In the genomic region with DNA sequence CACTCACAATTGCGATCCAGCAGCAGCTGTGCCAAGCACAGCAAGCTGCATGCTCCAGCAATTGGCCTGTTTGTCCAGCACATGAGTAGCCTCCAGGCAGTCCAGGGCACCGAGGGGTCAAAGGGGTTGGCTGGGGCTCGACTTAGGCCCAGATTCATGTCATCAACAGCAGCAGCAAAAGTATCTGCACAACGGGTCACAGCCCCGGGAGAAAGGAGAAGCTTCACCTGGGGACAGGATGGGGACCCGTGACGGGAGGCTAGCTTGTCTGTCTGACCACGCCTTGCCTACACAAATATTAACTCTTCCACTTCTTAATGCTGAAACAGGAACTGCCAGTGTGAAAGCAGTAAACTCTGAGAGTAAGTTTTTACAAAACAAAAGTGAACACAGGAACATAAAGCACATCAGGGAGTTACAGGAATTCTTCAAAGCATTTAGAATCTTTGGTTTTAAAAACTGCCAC, we compare ENCODE assay signal across 8 cellular contexts.
DNase-seq lines count a peak whose midpoint lies in the region; ATAC-seq and TF ChIP-seq lines count a peak whose summit lies in the region.

No MANE protein-coding gene starts in this region.

- H3K4me3 ChIP-seq in colonic mucosa (no peak overlapping the region), stomach (no peak overlapping the region)

- H3K9me3 ChIP-seq in colonic mucosa (no peaks in the 10 kb centered on the region), stomach (no peaks in the 10 kb centered on the region)

- TF ChIP-seq EP300 in stomach (IDR thresholded peaks at IDR 0.05): no peak

- H3K27ac ChIP-seq in colonic mucosa (peak overlapping the region; percentile 39), stomach (peak overlapping the region in 3 of 5 donors; percentile 28 to 62 (median 31))

- no peak for TF ChIP-seq CTCF in GM10266 (IDR thresholded peaks at IDR 0.05; ENCODE audit: control insufficient read depth, insufficient read depth, low read depth, missing control alignments)
- no peak for TF ChIP-seq CTCF in colonic mucosa (IDR thresholded peaks at IDR 0.05)
- TF ChIP-seq CTCF in stomach (IDR thresholded peaks at IDR 0.05): no peak

- WGBS in stomach, 5 donors: 14 to 31% (median 26%) methylated on average over 8 of the region's 8 CpGs

- peak; percentile 39 for DNase-seq in GM10266 (ENCODE audit: extremely low spot score)
- DNase-seq in colonic mucosa: peak; percentile 42
- peak; percentile 29 for DNase-seq in stomach
- no peak for DNase-seq in islet precursor cell
- no peak for DNase-seq in activated CD8-positive, alpha-beta memory T cell treated with anti-CD3 and anti-CD28 coated beads, Interleukin-2, amount 50 U/mL, for 48 hours
- no peak for DNase-seq in NCI-H146 treated with DMSO at 0.1 percent for 48 hours (lab: John Stamatoyannopoulos, UW; ENCODE audit: unreplicated experiment)

- no peaks in the 10 kb centered on the region for H3K36me3 ChIP-seq in colonic mucosa
- no peaks in the 10 kb centered on the region for H3K36me3 ChIP-seq in stomach

- ATAC-seq in GM21390 (IDR thresholded peaks at IDR 0.05; ENCODE audit: unreplicated experiment) (peak; percentile 93), HG03565 (IDR thresholded peaks at IDR 0.05; ENCODE audit: unreplicated experiment) (peak; percentile 83)

- intact Hi-C loops in colonic mucosa (cut with DNase I) (no loop called here), stomach (cut with DNase I; ENCODE audit: low total_unique reads) (no loop called here)

- H3K27me3 ChIP-seq in colonic mucosa (no peaks in the 10 kb centered on the region), stomach (no peaks in the 10 kb centered on the region)

- no peak for TF ChIP-seq POLR2A in stomach (IDR thresholded peaks at IDR 0.05)

- peak overlapping the region in 1 of 2 donors; percentile 53 for H3K9ac ChIP-seq in colonic mucosa (ENCODE audit: low read depth in 2 of 2, low read length in 2 of 2)

- H3K4me1 ChIP-seq in colonic mucosa (peaks cover 6% of the 10 kb centered on the region), stomach (peaks cover 0 to 10% (median 8%) of the 10 kb centered on the region in 4 donors)

Comparison
In these comparisons a context has a peak if more than half of its experiments do, and no peak if none do; other contexts are left out.
1. DNase-seq: peak in GM10266 (single experiment), colonic mucosa (single experiment) and stomach (single experiment); none in islet precursor cell (single experiment), activated CD8-positive, alpha-beta memory T cell treated with anti-CD3 and anti-CD28 coated beads, Interleukin-2, amount 50 U/mL, for 48 hours (single experiment) and NCI-H146 treated with DMSO at 0.1 percent for 48 hours (single experiment).